In genomic region chr16:23137818-23138217, GRCh38 we compare ENCODE assay signal across 30 cellular contexts. TPM values are rescaled to one million over a fixed set of nuclear protein-coding genes. Genes with fewer than 3 reads are reported as not detected.
"Had no signal": no experiment of that assay in that cellular context is flagged by ENCODE, and none has a peak within 500 bp of the region (broad histone marks: within the 10 kb centered on the region; RNA-seq: fewer than 3 reads in every experiment).

No MANE protein-coding gene starts in this region.

- DNase-seq: activated CD4-positive, alpha-beta memory T cell treated with anti-CD3 and anti-CD28 coated beads, Interleukin-2, amount 10 ng/mL, durations not matched to agents 7 days and 5 days; activated CD4-positive, alpha-beta T cell treated with anti-CD3 and anti-CD28 coated beads for 1 hour; activated CD4-positive, alpha-beta T cell treated with anti-CD3 and anti-CD28 coated beads for 4 hours; activated CD4-positive, alpha-beta T cell treated with anti-CD3 and anti-CD28 coated beads, Interleukin-2, amount 10 ng/mL, durations not matched to agents 7 days and 5 days; activated CD4-positive, alpha-beta T cell treated with anti-CD3 and anti-CD28 coated beads, Interleukin-2, amount 50 U/mL, for 4 hours; activated CD8-positive, alpha-beta memory T cell treated with anti-CD3 and anti-CD28 coated beads, Interleukin-2, amount 50 U/mL, for 48 hours; activated gamma-delta T cell; activated naive CD4-positive, alpha-beta T cell; activated naive CD4-positive, alpha-beta T cell treated with anti-CD3 and anti-CD28 coated beads, Interleukin-2, amount 10 ng/mL, durations not matched to agents 7 days and 5 days; activated naive CD8-positive, alpha-beta T cell treated with anti-CD3 and anti-CD28 coated beads, Interleukin-2, amount 10 ng/mL, durations not matched to agents 7 days and 5 days; activated T-cell treated with anti-CD3 and anti-CD28 coated beads for 4 hours; activated T-cell treated with anti-CD3 and anti-CD28 coated beads, Interleukin-2, amount 50 U/mL, for 24 hours; activated T-cell treated with anti-CD3 and anti-CD28 coated beads, Interleukin-2, amount 50 U/mL, for 72 hours; central memory CD4-positive, alpha-beta T cell; cerebellar nuclear complex; colonic mucosa; effector CD8-positive, alpha-beta T cell; endodermal cell; erythroblast; foreskin melanocyte; T-helper 2 cell had no signal

- H3K4me1 ChIP-seq: breast epithelium had no signal

- H3K36me3 ChIP-seq: ascending aorta, breast epithelium, cardiac muscle cell, colonic mucosa, esophagus muscularis mucosa, gastroesophageal sphincter had no signal

- ATAC-seq: activated naive CD4-positive, alpha-beta T cell treated with anti-CD3 and anti-CD28 coated beads, Interleukin-2, amount 50 U/mL, for 72 hours; activated T-cell treated with anti-CD3 and anti-CD28 coated beads, Interleukin-2, amount 50 U/mL, for 72 hours; gastroesophageal sphincter; WTC11 had no signal

- H3K27ac ChIP-seq: ascending aorta, cardiac muscle cell, colonic mucosa had no signal

- H3K9me3 ChIP-seq: breast epithelium, colonic mucosa had no signal

- H3K4me3 ChIP-seq: ascending aorta, breast epithelium, cardiac muscle cell, colonic mucosa, esophagus muscularis mucosa, gastroesophageal sphincter had no signal

- H3K27me3 ChIP-seq: ascending aorta, breast epithelium, cardiac muscle cell, colonic mucosa, esophagus muscularis mucosa, gastroesophageal sphincter had no signal

RNA-seq across cellular contexts. Expression of gene SCNN1G, which starts 44.7 kb away (rescaled TPM):
- total RNA-seq: activated CD4-positive, alpha-beta memory T cell treated with anti-CD3 and anti-CD28 coated beads, Interleukin-2, amount 10 ng/mL, durations not matched to agents 7 days and 5 days; activated CD4-positive, alpha-beta T cell treated with anti-CD3 and anti-CD28 coated beads, Interleukin-2, amount 10 ng/mL, durations not matched to agents 7 days and 5 days; activated naive CD4-positive, alpha-beta T cell treated with anti-CD3 and anti-CD28 coated beads, Interleukin-2, amount 50 U/mL, for 72 hours; activated naive CD8-positive, alpha-beta T cell treated with anti-CD3 and anti-CD28 coated beads, Interleukin-2, amount 10 ng/mL, durations not matched to agents 7 days and 5 days; activated T-cell treated with anti-CD3 and anti-CD28 coated beads, Interleukin-2, amount 50 U/mL, for 72 hours; ascending aorta; cardiac muscle cell; glomerular endothelial cell; T-helper 1 cell treated with Interleukin-12 subunit alpha and Interleukin-12 subunit beta and Interleukin-4 antibody, amounts not matched to agents 30 ng/mL and 1 ng/mL, for 36 hours had no signal
